7 cellular contexts compared by ENCODE assay signal in the genomic region with DNA sequence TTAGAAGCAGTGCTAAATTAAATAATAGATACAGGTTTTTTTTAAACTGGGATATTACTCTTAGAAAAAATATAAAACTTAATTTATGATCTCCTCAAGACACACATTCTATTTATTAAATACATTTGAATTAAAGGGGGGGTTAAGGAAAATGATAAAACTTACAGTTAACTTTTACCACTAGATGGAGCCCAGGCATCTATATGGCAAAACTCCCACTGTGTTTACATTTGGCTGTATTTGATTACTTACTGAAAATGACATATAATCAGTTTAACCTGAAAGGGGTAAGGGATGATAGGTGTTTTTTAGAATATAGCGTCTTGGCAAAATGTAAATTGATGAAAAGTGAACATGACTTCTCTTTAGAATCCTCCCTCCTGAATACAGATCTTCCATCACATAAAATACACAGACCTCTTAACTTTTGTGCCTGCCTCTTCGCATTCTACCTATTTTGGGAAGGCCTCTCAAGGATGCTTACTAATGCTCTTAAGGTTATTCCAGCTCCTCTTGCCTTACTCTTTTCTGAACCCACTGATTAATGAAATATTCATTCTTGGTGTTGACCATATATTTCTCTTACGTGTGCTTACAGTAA.
A peak's percentile ranks its signal among the peaks of the same experiment; 100 is the strongest.
DNase-seq lines count a peak whose midpoint lies in the region; ATAC-seq, FAIRE-seq and TF ChIP-seq lines count a peak whose summit lies in the region.

No MANE protein-coding gene starts in this region.

- 53 to 57% methylated on average over 3 of the region's 3 CpGs for WGBS in body of pancreas, 2 donors

- H3K27me3 ChIP-seq in body of pancreas, result no peaks in the 10 kb centered on the region

- H3K9me3 ChIP-seq in body of pancreas, result no peaks in the 10 kb centered on the region

- H3K27ac ChIP-seq in body of pancreas (no peak overlapping the region), substantia nigra (ENCODE audit: low read depth, low read length, poor library complexity, severe bottlenecking) (no peak overlapping the region)

- no peaks in the 10 kb centered on the region for H3K4me1 ChIP-seq in body of pancreas

- DNase-seq in GM12865 (ENCODE audit: low read depth) (peak; percentile 6), NCI-H1417 treated with DMSO at 0.1 percent for 48 hours (lab: John Stamatoyannopoulos, UW) (peak; percentile 24), body of pancreas (no peak), myocyte (ENCODE audit: low read depth) (peak; percentile 52), substantia nigra (lab: John Stamatoyannopoulos, UW) (no peak), GM12891 (ENCODE audit: insufficient read length, low spot score) (no peak)
- DNase-seq in activated T-cell treated with anti-CD3 and anti-CD28 coated beads, Interleukin-2, amount 50 U/mL, for 1 hour, result no peak

- TF ChIP-seq POLR2A in body of pancreas (IDR thresholded peaks at IDR 0.05), result no peak
- no peak for TF ChIP-seq POLR2A in GM12891 (IDR thresholded peaks at IDR 0.05; ENCODE audit: low read depth, low read length)

- TF ChIP-seq CTCF in GM12865 (IDR thresholded peaks at IDR 0.05; ENCODE audit: insufficient read depth, low read depth, low read length, missing control alignments), result peak; percentile 22
- TF ChIP-seq CTCF in body of pancreas (IDR thresholded peaks at IDR 0.05), result peak; percentile 10 to 59 (median 40)

- intact Hi-C loops in body of pancreas (cut with DNase I), result no loop called here

- no peak for FAIRE-seq in GM12891 (lab: Jason Lieb, UNC)

- H3K4me3 ChIP-seq in GM12865 (ENCODE audit: low read depth, low read length) (no peak overlapping the region), body of pancreas (no peak overlapping the region)

- no peak for ATAC-seq in body of pancreas

- no peaks in the 10 kb centered on the region for H3K36me3 ChIP-seq in body of pancreas (replicated peaks in 1 of 2; ENCODE audit: insufficient read depth in 1 of 2, low read depth in 2 of 2)

TF ChIP-seq in GM12891, 5 proteins besides CTCF, POLR2A, EP300 and RAD21:
- TF ChIP-seq TAF1 (IDR thresholded peaks at IDR 0.05; ENCODE audit: low read depth, low read length) (no peak), SPI1 (IDR thresholded peaks at IDR 0.05; ENCODE audit: low read depth, low read length) (no peak), POLR2AphosphoS5 (IDR thresholded peaks at IDR 0.05; ENCODE audit: low read depth, low read length) (no peak)

Comparison
In these comparisons a context has a peak if more than half of its experiments do, and no peak if none do; other contexts are left out.
1. DNase-seq: peak in GM12865 (single experiment), NCI-H1417 treated with DMSO at 0.1 percent for 48 hours (single experiment) and myocyte (single experiment); none in body of pancreas (0 of 4), substantia nigra (0 of 49), activated T-cell treated with anti-CD3 and anti-CD28 coated beads, Interleukin-2, amount 50 U/mL, for 1 hour (single experiment) and GM12891 (single experiment).